Comparison of ENCODE assay signal across 1 cellular context in genomic region chr7:150449206-150449956, GRCh38.
TF ChIP-seq lines count a peak whose summit lies in the region.

No MANE protein-coding gene starts in this region.

TF ChIP-seq in K562, 482 proteins besides CTCF, POLR2A, EP300 and RAD21 (continued from another document):
- TF ChIP-seq RERE (CRISPR knock-in tag; IDR thresholded peaks at IDR 0.05; ENCODE audit: borderline replicate concordance) (no peak), NCOA4 (IDR thresholded peaks at IDR 0.05; ENCODE audit: partially characterized antibody) (no peak), L3MBTL2 (IDR thresholded peaks at IDR 0.05) (no peak), ID3 (CRISPR knock-in tag; IDR thresholded peaks at IDR 0.05) (no peak), ID3 (tag; IDR thresholded peaks at IDR 0.05) (no peak), ZFP1 (CRISPR knock-in tag; IDR thresholded peaks at IDR 0.05) (no peak), SETDB1 (IDR thresholded peaks at IDR 0.05; ENCODE audit: low read length) (no peak), COPS2 (conservative IDR thresholded peaks at IDR 0.05) (no peak), SMARCA4 (IDR thresholded peaks at IDR 0.05) (no peak), ZNF609 (CRISPR knock-in tag; IDR thresholded peaks at IDR 0.05; ENCODE audit: borderline replicate concordance) (no peak), UBTF (IDR thresholded peaks at IDR 0.05; ENCODE audit: borderline replicate concordance in 1 of 2, low read depth in 2 of 2, low read length in 2 of 2) (no peak), POLR2AphosphoS2 (IDR thresholded peaks at IDR 0.05; ENCODE audit: low read length) (no peak), RFX1 (IDR thresholded peaks at IDR 0.05) (no peak), ZNF395 (CRISPR knock-in tag; IDR thresholded peaks at IDR 0.05) (no peak), CREB3 (tag; conservative IDR thresholded peaks at IDR 0.05; ENCODE audit: low read depth) (no peak), ELF4 (CRISPR knock-in tag; IDR thresholded peaks at IDR 0.05) (no peak), PYGO2 (tag; IDR thresholded peaks at IDR 0.05) (no peak)
